ENCODE assay signal across 17 cellular contexts in genomic region chr1:119865607-119866006, GRCh38. TPM values are rescaled to one million over a fixed set of nuclear protein-coding genes. Genes with fewer than 3 reads are reported as not detected.
"Had no signal": no experiment of that assay in that cellular context is flagged by ENCODE, and none has a peak within 500 bp of the region (broad histone marks: within the 10 kb centered on the region; RNA-seq: fewer than 3 reads in every experiment).

No MANE protein-coding gene starts in this region.

- H3K36me3 Mint-ChIP-seq: activated CD4-positive, alpha-beta memory T cell treated with anti-CD3 and anti-CD28 coated beads for 36 hours; activated naive CD8-positive, alpha-beta T cell treated with anti-CD3 and anti-CD28 coated beads, Interleukin-2, amount 10 ng/mL, durations not matched to agents 7 days and 5 days; stimulated activated memory B cell treated with anti-CD40 and anti-IgM and Interleukin-4, amounts not matched to agents 10 μg/mL and 1 μg/mL and 100 μg/mL, for 72 hours had no signal

- ATAC-seq: activated T-cell treated with anti-CD3 and anti-CD28 coated beads, Interleukin-2, amount 50 U/mL, for 4 hours; naive thymus-derived CD4-positive, alpha-beta T cell; stimulated activated memory B cell treated with anti-CD40 and anti-IgM and Interleukin-4, amounts not matched to agents 10 μg/mL and 1 μg/mL and 100 μg/mL, for 72 hours; T-helper 17 cell had no signal

- H3K4me3 ChIP-seq: ascending aorta, cardiac muscle cell, esophagus squamous epithelium, lung, right atrium auricular region, tibial nerve had no signal

- H3K9me3 Mint-ChIP-seq: activated CD4-positive, alpha-beta memory T cell treated with anti-CD3 and anti-CD28 coated beads for 36 hours; activated naive CD8-positive, alpha-beta T cell treated with anti-CD3 and anti-CD28 coated beads, Interleukin-2, amount 10 ng/mL, durations not matched to agents 7 days and 5 days; activated T-cell treated with anti-CD3 and anti-CD28 coated beads, Interleukin-2, amount 50 U/mL, for 4 hours; naive thymus-derived CD4-positive, alpha-beta T cell; stimulated activated memory B cell treated with anti-CD40 and anti-IgM and Interleukin-4, amounts not matched to agents 10 μg/mL and 1 μg/mL and 100 μg/mL, for 72 hours had no signal

- DNase-seq: activated CD4-positive, alpha-beta memory T cell treated with anti-CD3 and anti-CD28 coated beads for 36 hours; activated CD4-positive, CD25-positive, alpha-beta regulatory T cell treated with anti-CD3 and anti-CD28 coated beads, Interleukin-2, amount 50 U/mL, for 72 hours; activated gamma-delta T cell treated with Interleukin-2 at 50 U/mL for 16 hours; activated naive CD8-positive, alpha-beta T cell treated with anti-CD3 and anti-CD28 coated beads, Interleukin-2, amount 10 ng/mL, durations not matched to agents 7 days and 5 days; activated T-cell treated with anti-CD3 and anti-CD28 coated beads, Interleukin-2, amount 50 U/mL, for 4 hours; esophagus squamous epithelium; hypothalamus; naive thymus-derived CD4-positive, alpha-beta T cell; T-helper 17 cell had no signal

- H3K4me1 Mint-ChIP-seq: stimulated activated memory B cell treated with anti-CD40 and anti-IgM and Interleukin-4, amounts not matched to agents 10 μg/mL and 1 μg/mL and 100 μg/mL, for 72 hours; T-helper 17 cell had no signal

- H3K4me3 Mint-ChIP-seq: activated CD4-positive, alpha-beta memory T cell treated with anti-CD3 and anti-CD28 coated beads for 36 hours; activated naive CD8-positive, alpha-beta T cell treated with anti-CD3 and anti-CD28 coated beads, Interleukin-2, amount 10 ng/mL, durations not matched to agents 7 days and 5 days; activated T-cell treated with anti-CD3 and anti-CD28 coated beads, Interleukin-2, amount 50 U/mL, for 4 hours; naive thymus-derived CD4-positive, alpha-beta T cell; stimulated activated memory B cell treated with anti-CD40 and anti-IgM and Interleukin-4, amounts not matched to agents 10 μg/mL and 1 μg/mL and 100 μg/mL, for 72 hours; T-helper 17 cell had no signal

- H3K27me3 Mint-ChIP-seq: activated CD4-positive, alpha-beta memory T cell treated with anti-CD3 and anti-CD28 coated beads for 36 hours had no signal

- H3K27ac Mint-ChIP-seq: activated CD4-positive, alpha-beta memory T cell treated with anti-CD3 and anti-CD28 coated beads for 36 hours; activated naive CD8-positive, alpha-beta T cell treated with anti-CD3 and anti-CD28 coated beads, Interleukin-2, amount 10 ng/mL, durations not matched to agents 7 days and 5 days; naive thymus-derived CD4-positive, alpha-beta T cell; stimulated activated memory B cell treated with anti-CD40 and anti-IgM and Interleukin-4, amounts not matched to agents 10 μg/mL and 1 μg/mL and 100 μg/mL, for 72 hours; T-helper 17 cell had no signal

RNA-seq across cellular contexts. Expression of gene ADAM30, which starts 30.7 kb away (rescaled TPM):
- total RNA-seq: activated CD4-positive, alpha-beta memory T cell treated with anti-CD3 and anti-CD28 coated beads for 36 hours; activated naive CD8-positive, alpha-beta T cell treated with anti-CD3 and anti-CD28 coated beads, Interleukin-2, amount 10 ng/mL, durations not matched to agents 7 days and 5 days; activated T-cell treated with anti-CD3 and anti-CD28 coated beads, Interleukin-2, amount 50 U/mL, for 4 hours; ascending aorta; cardiac muscle cell; esophagus squamous epithelium; lung; mononuclear cell; naive thymus-derived CD4-positive, alpha-beta T cell; posterior vena cava; right atrium auricular region; T-helper 17 cell; tibial nerve had no signal

RNA-seq across cellular contexts. Expression of gene REG4, which starts 54.3 kb away (rescaled TPM):
- total RNA-seq: activated CD4-positive, alpha-beta memory T cell treated with anti-CD3 and anti-CD28 coated beads for 36 hours; ascending aorta; cardiac muscle cell; esophagus squamous epithelium; lung; posterior vena cava; right atrium auricular region; tibial nerve had no signal
